In genomic region chr14:96502621-96503251, GRCh38 we compare ENCODE assay signal across 8 cellular contexts. TPM values are rescaled to one million over a fixed set of nuclear protein-coding genes. Genes with fewer than 3 reads are reported as not detected.
A peak's percentile ranks its signal among the peaks of the same experiment; 100 is the strongest.
DNase-seq lines count a peak whose midpoint lies in the region; TF ChIP-seq lines count a peak whose summit lies in the region.

No MANE protein-coding gene starts in this region.

- no peaks in the 10 kb centered on the region for H3K9me3 ChIP-seq in fibroblast of lung (ENCODE audit: control insufficient read depth, insufficient read depth, low read depth, low read length)
- no peaks in the 10 kb centered on the region for H3K9me3 ChIP-seq in suprapubic skin

- peak overlapping the region; percentile 50 for H2AFZ ChIP-seq in fibroblast of lung (ENCODE audit: low read length)

- H3K9ac ChIP-seq in fibroblast of lung (ENCODE audit: insufficient read depth, low read length) = peak overlapping the region; percentile 96

- TF ChIP-seq EP300 in suprapubic skin (IDR thresholded peaks at IDR 0.05) = no peak

- H3K27me3 ChIP-seq in fibroblast of lung (ENCODE audit: control insufficient read depth, insufficient read depth, low read length) (no peaks in the 10 kb centered on the region), suprapubic skin (no peaks in the 10 kb centered on the region)

- H3K27ac ChIP-seq in fibroblast of lung (ENCODE audit: insufficient read depth, low read length) (peak overlapping the region; percentile 93), suprapubic skin (peak overlapping the region; percentile 98)

- H3K36me3 ChIP-seq in fibroblast of lung (ENCODE audit: control insufficient read depth, insufficient read depth, low read length) (no peaks in the 10 kb centered on the region), suprapubic skin (no peaks in the 10 kb centered on the region)

- peaks cover 53% of the 10 kb centered on the region for H3K79me2 ChIP-seq in fibroblast of lung (ENCODE audit: control insufficient read depth, insufficient read depth, low read length)

- H3K4me3 ChIP-seq in fibroblast of lung (replicated peaks in 1 of 4; ENCODE audit: control extremely low read depth in 1 of 4, insufficient read depth in 1 of 4, low read depth in 3 of 4, low read length in 4 of 4) (peak overlapping the region; percentile 95 to 99 (median 96)), suprapubic skin (peak overlapping the region; percentile 93)

- H3K4me1 ChIP-seq in fibroblast of lung (ENCODE audit: control insufficient read depth, extremely low read depth, insufficient read depth, low read length) (no peaks in the 10 kb centered on the region), suprapubic skin (peaks cover 32% of the 10 kb centered on the region)

- TF ChIP-seq POLR2A in suprapubic skin (IDR thresholded peaks at IDR 0.05) = no peak

- H3K4me2 ChIP-seq in fibroblast of lung (ENCODE audit: extremely low read depth, insufficient read depth, low read length) = peak overlapping the region; percentile 75

- peak; percentile 25 for DNase-seq in SKM-1 treated with dmso at 0.1 percent for 144 hours (lab: John Stamatoyannopoulos, UW; ENCODE audit: unreplicated experiment)
- no peak for DNase-seq in SKM-1 (lab: John Stamatoyannopoulos, UW; ENCODE audit: unreplicated experiment)
- DNase-seq in H4 (ENCODE audit: low spot score) = peak; percentile 14
- DNase-seq in LHCN-M2 (ENCODE audit: low read depth) = peak; percentile 35
- DNase-seq in activated CD4-positive, CD25-positive, alpha-beta regulatory T cell treated with anti-CD3 and anti-CD28 coated beads, Interleukin-2, amount 50 U/mL, for 72 hours = peak; percentile 59
- peak; percentile 43 to 44 for DNase-seq in fibroblast of lung (ENCODE audit: low read depth in 2 of 2)
- DNase-seq in myocyte (ENCODE audit: low read depth) = peak; percentile 46
- DNase-seq in suprapubic skin (ENCODE audit: low spot score in 2 of 2) = peak; percentile 82

- WGBS in suprapubic skin = under 1% methylated on average over 41 of the region's 46 CpGs

- TF ChIP-seq CTCF in fibroblast of lung (conservative IDR thresholded peaks at IDR 0.05 in 1 of 2, IDR thresholded peaks at IDR 0.05 in 1 of 2; ENCODE audit: low read depth in 1 of 2, low read length in 2 of 2) (no peak), suprapubic skin (IDR thresholded peaks at IDR 0.05) (no peak)

- H4K20me1 ChIP-seq in fibroblast of lung (ENCODE audit: control insufficient read depth, extremely low read depth, insufficient read depth, low read length) = no peaks in the 10 kb centered on the region

RNA-seq across cellular contexts. Expression of gene PAPOLA, which starts 0.6 kb away (rescaled TPM):
- 38.2 and 63.2 TPM in 2 replicates for total RNA-seq in H4 (2014; rRNA removed; shearing (Covaris generic))
- total RNA-seq in LHCN-M2 (2014; rRNA removed) = 56.6 and 77.0 TPM in 2 replicates
- polyA plus RNA-seq in LHCN-M2 (2012) = 42.1 TPM
- total RNA-seq in fibroblast of lung = 103 and 109 TPM in 2 replicates
- polyA plus RNA-seq in fibroblast of lung = 140 and 141 TPM in 2 replicates
- 83.7 and 89.8 TPM in 2 replicates for polyA plus RNA-seq in fibroblast of lung (2012)
- 76.6 and 78.4 TPM in 2 replicates for polyA minus RNA-seq in fibroblast of lung (ENCODE audit: low replicate concordance)
- total RNA-seq in myocyte = 64.0 and 79.9 TPM in 2 replicates
- 62.5 TPM for polyA plus RNA-seq in myocyte (2012)
- total RNA-seq in suprapubic skin = 100 to 1,000 TPM in 2 of 4 donors, 10 to 100 TPM in 2; 76.6 to 250 (median 110) TPM
